In genomic region chr15:57432141-57432701, GRCh38 we compare ENCODE assay signal across 13 cellular contexts. TPM values are rescaled to one million over a fixed set of nuclear protein-coding genes. Genes with fewer than 3 reads are reported as not detected.
DNase-seq lines count a peak whose midpoint lies in the region; ATAC-seq, FAIRE-seq and TF ChIP-seq lines count a peak whose summit lies in the region.
"Had no signal": no experiment of that assay in that cellular context is flagged by ENCODE, and none has a peak within 500 bp of the region (broad histone marks: within the 10 kb centered on the region; RNA-seq: fewer than 3 reads in every experiment).

No MANE protein-coding gene starts in this region.

- H3K4me1 ChIP-seq in liver (ENCODE audit: control insufficient read depth in 4 of 4, insufficient read depth in 4 of 4, low read length in 3 of 4) (peaks cover 0 to 58% (median 17%) of the 10 kb centered on the region in 4 donors), HepG2 (ENCODE audit: insufficient read depth, low read length) (peaks cover 20% of the 10 kb centered on the region), colonic mucosa (peaks cover 14% of the 10 kb centered on the region), iPS-20b (ENCODE audit: insufficient read depth, low read length) (peaks cover 31% of the 10 kb centered on the region), aorta (ENCODE audit: control insufficient read depth in 1 of 2, insufficient read depth in 2 of 2, low read length in 2 of 2) (no peaks in the 10 kb centered on the region)

- H3K27ac ChIP-seq in liver (ENCODE audit: low read depth in 1 of 2, low read length in 2 of 2) (peak overlapping the region; percentile 84 to 85), HepG2 (ENCODE audit: extremely low read length, insufficient read depth, low read length) (no peak overlapping the region), colonic mucosa (no peak overlapping the region), iPS-20b (ENCODE audit: low read length) (peak overlapping the region; percentile 6), aorta (ENCODE audit: low read depth in 1 of 2, low read length in 2 of 2) (no peak overlapping the region)

- 33% methylated on average over 12 of the region's 12 CpGs for WGBS in liver
- WGBS in HepG2 (ENCODE audit: low lambda C conversion rate): 97% methylated on average over 12 of the region's 12 CpGs
- WGBS in aorta, 2 donors: 54 to 79% methylated on average over 12 of the region's 12 CpGs

- no peaks in the 10 kb centered on the region for H3K36me3 Mint-ChIP-seq in activated naive CD4-positive, alpha-beta T cell treated with anti-CD3 and anti-CD28 coated beads, Interleukin-2, amount 10 ng/mL, durations not matched to agents 7 days and 5 days

- no peak for TF ChIP-seq CTCF in liver (IDR thresholded peaks at IDR 0.05; ENCODE audit: low read depth, low read length, missing input control)
- TF ChIP-seq CTCF in HepG2 (CRISPR knock-in tag; IDR thresholded peaks at IDR 0.05): no peak
- TF ChIP-seq CTCF in colonic mucosa (IDR thresholded peaks at IDR 0.05): no peak

- in situ Hi-C loops in HepG2 (cut with HindIII; ENCODE audit: extremely low pct_ligation_motif_present, low pct_unique_long_range_greater_than_20kb): no loop called here

- H3K4me1 Mint-ChIP-seq in activated naive CD4-positive, alpha-beta T cell treated with anti-CD3 and anti-CD28 coated beads, Interleukin-2, amount 10 ng/mL, durations not matched to agents 7 days and 5 days: no peaks in the 10 kb centered on the region
- H3K4me1 Mint-ChIP-seq: B cell had no signal

- H3K36me3 ChIP-seq in liver (ENCODE audit: control insufficient read depth in 4 of 4, insufficient read depth in 3 of 4, low read depth in 1 of 4, low read length in 3 of 4) (no peaks in the 10 kb centered on the region), HepG2 (replicated peaks in 1 of 2; ENCODE audit: control insufficient read depth in 1 of 2, insufficient read depth in 2 of 2, low read length in 2 of 2) (no peaks in the 10 kb centered on the region), colonic mucosa (no peaks in the 10 kb centered on the region), iPS-20b (ENCODE audit: insufficient read depth, low read depth, low read length) (no peaks in the 10 kb centered on the region), aorta (ENCODE audit: control insufficient read depth in 1 of 2, insufficient read depth in 2 of 2, low read length in 1 of 2) (no peaks in the 10 kb centered on the region)

- H3K27me3 ChIP-seq in liver (ENCODE audit: control insufficient read depth in 4 of 4, insufficient read depth in 4 of 4, low read length in 3 of 4) (no peaks in the 10 kb centered on the region), HepG2 (ENCODE audit: control insufficient read depth in 1 of 2, insufficient read depth in 2 of 2, low read length in 2 of 2) (no peaks in the 10 kb centered on the region), colonic mucosa (no peaks in the 10 kb centered on the region), iPS-20b (ENCODE audit: insufficient read depth, low read length) (no peaks in the 10 kb centered on the region), aorta (ENCODE audit: control insufficient read depth in 1 of 2, insufficient read depth in 2 of 2, low read length in 1 of 2) (no peaks in the 10 kb centered on the region)

- FAIRE-seq in HepG2 (lab: Jason Lieb, UNC): no peak

- peaks cover 19% of the 10 kb centered on the region for H3K27me3 Mint-ChIP-seq in activated naive CD4-positive, alpha-beta T cell treated with anti-CD3 and anti-CD28 coated beads, Interleukin-2, amount 10 ng/mL, durations not matched to agents 7 days and 5 days

- H2AFZ ChIP-seq in HepG2 (ENCODE audit: low read length): no peak overlapping the region

- peak overlapping the region in 1 of 2 donors; percentile 15 for H3K9ac ChIP-seq in liver (ENCODE audit: low read depth in 1 of 2, low read length in 2 of 2)
- H3K9ac ChIP-seq in HepG2 (ENCODE audit: insufficient read depth, low read depth, low read length): no peak overlapping the region
- no peak overlapping the region for H3K9ac ChIP-seq in colonic mucosa (ENCODE audit: low read depth in 2 of 2, low read length in 2 of 2)
- H3K9ac ChIP-seq in iPS-20b (ENCODE audit: low read depth, low read length): no peak overlapping the region; the same call in 1 of the 2 replicates

- POLR2A ChIA-PET in HepG2 (lab: Yijun Ruan, JAX): no interaction called here

- no peaks in the 10 kb centered on the region for H4K20me1 ChIP-seq in HepG2 (ENCODE audit: insufficient read depth, low read length)

- no peak overlapping the region for H3K4me3 Mint-ChIP-seq in activated naive CD4-positive, alpha-beta T cell treated with anti-CD3 and anti-CD28 coated beads, Interleukin-2, amount 10 ng/mL, durations not matched to agents 7 days and 5 days
- H3K4me3 Mint-ChIP-seq: B cell had no signal

- H3K79me2 ChIP-seq in HepG2 (ENCODE audit: insufficient read depth, low read length): peaks cover 2% of the 10 kb centered on the region

- H3K4me2 ChIP-seq in HepG2 (ENCODE audit: low read depth, low read length): no peak overlapping the region

- H3K9me3 ChIP-seq in liver (ENCODE audit: control insufficient read depth in 4 of 4, low read length in 3 of 4) (no peaks in the 10 kb centered on the region), HepG2 (ENCODE audit: low read length) (no peaks in the 10 kb centered on the region), colonic mucosa (no peaks in the 10 kb centered on the region), iPS-20b (ENCODE audit: insufficient read depth, low read depth, low read length) (no peaks in the 10 kb centered on the region), aorta (ENCODE audit: control insufficient read depth, low read length) (no peaks in the 10 kb centered on the region)

- BruUV-seq in HepG2 (replicated peaks; lab: Mats Ljungman, UMichigan): no TSS peak

- H3K4me3 ChIP-seq in liver (ENCODE audit: low read depth in 1 of 3, low read length in 3 of 3): no peak overlapping the region
- H3K4me3 ChIP-seq in HepG2 (replicated peaks in 1 of 3; ENCODE audit: insufficient read depth in 1 of 3, low read depth in 2 of 3, low read length in 3 of 3): no peak overlapping the region
- no peak overlapping the region for H3K4me3 ChIP-seq in colonic mucosa
- no peak overlapping the region for H3K4me3 ChIP-seq in iPS-20b (ENCODE audit: low read length)
- no peak overlapping the region for H3K4me3 ChIP-seq in aorta (ENCODE audit: low read length in 2 of 2)

- H3K27ac Mint-ChIP-seq in activated naive CD4-positive, alpha-beta T cell treated with anti-CD3 and anti-CD28 coated beads, Interleukin-2, amount 10 ng/mL, durations not matched to agents 7 days and 5 days: no peak overlapping the region
- H3K27ac Mint-ChIP-seq: B cell had no signal

- TF ChIP-seq RAD21 in liver (IDR thresholded peaks at IDR 0.05) (peak in 1 of 2 donors; percentile 32), HepG2 (CRISPR knock-in tag; IDR thresholded peaks at IDR 0.05) (no peak)

- no peak for TF ChIP-seq POLR2A in HepG2 (IDR thresholded peaks at IDR 0.05; ENCODE audit: insufficient read depth in 1 of 2, low read depth in 2 of 2, low read length in 2 of 2)

- DNase-seq in HepG2 (ENCODE audit: low spot score): no peak
- peak; percentile 30 for DNase-seq in colonic mucosa
- no peak for DNase-seq in aorta
- DNase-seq in activated naive CD4-positive, alpha-beta T cell treated with anti-CD3 and anti-CD28 coated beads, Interleukin-2, amount 50 U/mL, for 16 hours: no peak
- no peak for DNase-seq in activated naive CD4-positive, alpha-beta T cell treated with anti-CD3 and anti-CD28 coated beads, Interleukin-2, amount 10 ng/mL, durations not matched to agents 7 days and 5 days
- DNase-seq: NCI-H345; stimulated activated CD4-positive, alpha-beta T cell treated with anti-CD3 and anti-CD28 coated beads, Interleukin-15, amount 100 ng/mL, for 24 hours; T-helper 1 cell had no signal

- intact Hi-C loops in HepG2 (cut with micrococcal nuclease; ENCODE audit: unreplicated experiment): loop anchor here (10.0 kb wide), 1 partner anchor 57 kb away; the partner anchor contains the start of gene CGNL1
- intact Hi-C loops in colonic mucosa (cut with DNase I): no loop called here
- intact Hi-C loops in aorta (cut with DNase I): no loop called here

- ATAC-seq in HepG2 (no peak), aorta (ENCODE audit: low FRiP score) (peak; percentile 47), HG02798 (IDR thresholded peaks at IDR 0.05; ENCODE audit: poor library complexity, unreplicated experiment) (no peak)

- TF ChIP-seq EP300 in HepG2 (IDR thresholded peaks at IDR 0.05; ENCODE audit: low read depth in 2 of 2, low read length in 2 of 2) (no peak), HepG2 (CRISPR knock-in tag; IDR thresholded peaks at IDR 0.05; ENCODE audit: borderline replicate concordance) (no peak)

- CTCF ChIA-PET in HepG2 (lab: Yijun Ruan, JAX; ENCODE audit: low intra/inter-chr PET ratio, low total read pairs): no interaction called here
- CTCF ChIA-PET in activated naive CD4-positive, alpha-beta T cell treated with anti-CD3 and anti-CD28 coated beads, Interleukin-2, amount 10 ng/mL, durations not matched to agents 7 days and 5 days (lab: Charles Lee): no interaction called here

- no peaks in the 10 kb centered on the region for H3K9me3 Mint-ChIP-seq in activated naive CD4-positive, alpha-beta T cell treated with anti-CD3 and anti-CD28 coated beads, Interleukin-2, amount 10 ng/mL, durations not matched to agents 7 days and 5 days

RNA-seq across cellular contexts. Expression of gene CGNL1, which starts 55.9 kb away (rescaled TPM):
- 10 to 100 TPM; 19.3 to 31.9 TPM for total RNA-seq in liver
- 10 to 100 TPM; 12.0 to 12.9 TPM for polyA plus RNA-seq in liver
- 15.6 and 16.2 TPM in 2 replicates for total RNA-seq in HepG2 (2016; rRNA removed; fragmentation: Illumina TruSeq; extraction: Trizol)
- 7.7 and 9.4 TPM in 2 replicates for total RNA-seq in HepG2 (2016; cell fraction: cytosol; rRNA removed; fragmentation: Illumina TruSeq; extraction: Trizol; ENCODE audit: low read depth)
- 14.2 and 15.2 TPM in 2 replicates for total RNA-seq in HepG2 (2016; cell fraction: insoluble cytoplasmic fraction; rRNA removed; fragmentation: Illumina TruSeq; extraction: Trizol)
- 8.3 and 8.9 TPM in 2 replicates for total RNA-seq in HepG2 (2016; cell fraction: membrane; rRNA removed; fragmentation: Illumina TruSeq; extraction: Trizol)
- 15.2 and 18.4 TPM in 2 replicates for total RNA-seq in HepG2 (2016; cell fraction: nucleus; rRNA removed; fragmentation: Illumina TruSeq; extraction: Trizol)
- polyA plus RNA-seq in HepG2 (2011; rRNA removed): 5.6 and 6.2 TPM in 2 replicates
- polyA plus RNA-seq in HepG2 (2011; cell fraction: cytosol; rRNA removed): 3.3 and 4.1 TPM in 2 replicates
- 8.2 and 8.8 TPM in 2 replicates for polyA plus RNA-seq in HepG2 (2011; cell fraction: nucleus; rRNA removed)
- polyA plus RNA-seq in HepG2 (2012): 5.6 and 8.0 TPM in 2 replicates
- 0.40 and 0.80 TPM in 2 replicates for polyA plus RNA-seq in HepG2 (2016; cell fraction: cytosol; fragmentation: Illumina TruSeq; extraction: Trizol; ENCODE audit: low read depth)
- 10.1 and 12.1 TPM in 2 replicates for polyA plus RNA-seq in HepG2 (2016; cell fraction: insoluble cytoplasmic fraction; fragmentation: Illumina TruSeq; extraction: Trizol; ENCODE audit: low read depth)
- polyA plus RNA-seq in HepG2 (2016; cell fraction: membrane; fragmentation: Illumina TruSeq; extraction: Trizol; ENCODE audit: low read depth): 1.1 and 1.4 TPM in 2 replicates
- polyA plus RNA-seq in HepG2 (2016; cell fraction: nucleus; fragmentation: Illumina TruSeq; extraction: Trizol; ENCODE audit: insufficient read depth, low read depth): 16.9 and 17.7 TPM in 2 replicates
- polyA minus RNA-seq in HepG2 (2011; rRNA and poly(A)+ RNA removed; ENCODE audit: low replicate concordance): 12.1 TPM in 1 of 2 replicates, not detected in the other
- polyA minus RNA-seq in HepG2 (2011; cell fraction: cytosol; rRNA and poly(A)+ RNA removed): 7.9 and 9.0 TPM in 2 replicates
- polyA minus RNA-seq in HepG2 (2011; cell fraction: nucleus; rRNA and poly(A)+ RNA removed): 17.5 and 18.3 TPM in 2 replicates
- total RNA-seq in colonic mucosa: 1 to 10 TPM; 3.9 to 4.7 TPM
- total RNA-seq in aorta: 10 to 100 TPM; 19.4 to 46.3 TPM
- 1 to 10 TPM; 4.1 to 5.4 TPM for polyA plus RNA-seq in aorta
- total RNA-seq: activated CD8-positive, alpha-beta memory T cell treated with anti-CD3 and anti-CD28 coated beads for 36 hours had no signal

Comparison
In these comparisons a context has a peak if more than half of its experiments do, and no peak if none do; other contexts are left out.
1. H3K27ac ChIP-seq: peak in liver (2 of 2) and iPS-20b (single experiment); none in HepG2 (single experiment), colonic mucosa (single experiment) and aorta (0 of 2).